In genomic region chr9:99083051-99083450, GRCh38 we compare ENCODE assay signal across 1 cellular context.
TF ChIP-seq lines count a peak whose summit lies in the region.

No MANE protein-coding gene starts in this region.

TF ChIP-seq in K562, 482 proteins besides CTCF, POLR2A, EP300 and RAD21 (continued from another document):
- no peak for TF ChIP-seq CHAMP1 (IDR thresholded peaks at IDR 0.05)
- no peak for TF ChIP-seq SPI1 (IDR thresholded peaks at IDR 0.05; ENCODE audit: borderline replicate concordance, low read depth, low read length)
- TF ChIP-seq PHF20 (IDR thresholded peaks at IDR 0.05; ENCODE audit: partially characterized antibody) = no peak
- TF ChIP-seq EGR1 (conservative IDR thresholded peaks at IDR 0.05) = peak; percentile 80
- TF ChIP-seq MNT (conservative IDR thresholded peaks at IDR 0.05) = no peak
- TF ChIP-seq BRD9 (IDR thresholded peaks at IDR 0.05; ENCODE audit: low read depth, partially characterized antibody) = no peak
- TF ChIP-seq NRF1 (conservative IDR thresholded peaks at IDR 0.05 in 1 of 2, IDR thresholded peaks at IDR 0.05 in 1 of 2) = peak in 1 of 2 experiments; percentile 33; a peak in 1 of 4 replicates
- no peak for TF ChIP-seq LCOR (CRISPR knock-in tag; IDR thresholded peaks at IDR 0.05)
- no peak for TF ChIP-seq ZNF778 (CRISPR knock-in tag; IDR thresholded peaks at IDR 0.05)
- TF ChIP-seq SMAD4 (CRISPR knock-in tag; conservative IDR thresholded peaks at IDR 0.05) = no peak
